In genomic region chrX:9379697-9380551, GRCh38 we compare ENCODE assay signal across 12 cellular contexts.
DNase-seq lines count a peak whose midpoint lies in the region; ATAC-seq and TF ChIP-seq lines count a peak whose summit lies in the region.
"Had no signal": no experiment of that assay in that cellular context is flagged by ENCODE, and none has a peak within 500 bp of the region (broad histone marks: within the 10 kb centered on the region; RNA-seq: fewer than 3 reads in every experiment).

No MANE protein-coding gene starts in this region.

- WGBS in IMR-90 (ENCODE audit: extremely low coverage in 2 of 2, insufficient read length in 1 of 2), 2 experiments: 86% methylated on average over 1 of the region's 10 CpGs; no CpG with 5 or more reads in 1 of the 2 experiments
- WGBS in mammary epithelial cell (ENCODE audit: low coverage, missing lambda C conversion rate): 49% methylated on average over 8 of the region's 10 CpGs

- H2AFZ ChIP-seq in IMR-90 (replicated peaks; ENCODE audit: low read length, poor library complexity) (no peak overlapping the region), mammary epithelial cell (ENCODE audit: low read depth, low read length) (no peak overlapping the region)

- H3K36me3 ChIP-seq in IMR-90 (ENCODE audit: control insufficient read depth, insufficient read depth, low read length) (no peaks in the 10 kb centered on the region), mammary epithelial cell (ENCODE audit: insufficient read depth, low read length) (no peaks in the 10 kb centered on the region), Peyer's patch (no peaks in the 10 kb centered on the region)

- CTCF ChIA-PET in activated CD4-positive, alpha-beta memory T cell treated with anti-CD3 and anti-CD28 coated beads, Interleukin-2, amount 10 ng/mL, durations not matched to agents 7 days and 5 days (lab: Charles Lee): interaction anchor here (1.0 to 1.5 kb wide), 2 partner anchors 26 to 40 kb away, joined by 3 read pairs; no protein-coding TSS in a partner anchor
- CTCF ChIA-PET in activated CD4-positive, alpha-beta memory T cell treated with anti-CD3 and anti-CD28 coated beads for 36 hours (lab: Charles Lee): no interaction called here
- CTCF ChIA-PET in IMR-90 (lab: Yijun Ruan, JAX) (no interaction called here), mammary epithelial cell (lab: Charles Lee; ENCODE audit: low non-redundant PET) (no interaction called here)

- peaks cover 5% of the 10 kb centered on the region for H3K4me1 ChIP-seq in IMR-90 (ENCODE audit: control insufficient read depth, insufficient read depth, low read length)
- no peaks in the 10 kb centered on the region for H3K4me1 ChIP-seq in mammary epithelial cell (ENCODE audit: insufficient read depth, low read length)
- no peaks in the 10 kb centered on the region for H3K4me1 ChIP-seq in Peyer's patch

- no TSS peak for BruUV-seq in IMR-90 (replicated peaks; lab: Mats Ljungman, UMichigan)
- BruUV-seq in mammary epithelial cell (replicated peaks; lab: Mats Ljungman, UMichigan): no TSS peak

- no peak overlapping the region for H3K23ac ChIP-seq in IMR-90 (ENCODE audit: low read depth, low read length)

- H3K4me3 ChIP-seq in IMR-90 (ENCODE audit: insufficient read depth, low read depth, low read length): no peak overlapping the region
- H3K4me3 ChIP-seq in mammary epithelial cell (replicated peaks in 1 of 3; ENCODE audit: insufficient read depth in 1 of 3, low read depth in 2 of 3, low read length in 3 of 3): no peak overlapping the region
- H3K4me3 ChIP-seq in Peyer's patch: no peak overlapping the region
- H3K4me3 ChIP-seq: smooth muscle cell had no signal

- TF ChIP-seq POLR2A in IMR-90 (IDR thresholded peaks at IDR 0.05; ENCODE audit: low read depth, low read length) (no peak), Peyer's patch (IDR thresholded peaks at IDR 0.05) (no peak)

- in situ Hi-C loops in IMR-90 (cut with MboI; ENCODE audit: low sequenced_read_pairs) (no loop called here), mammary epithelial cell (cut with MboI; ENCODE audit: low sequenced_read_pairs in 2 of 2) (no loop called here)

- intact Hi-C loops in activated CD4-positive, alpha-beta memory T cell treated with anti-CD3 and anti-CD28 coated beads for 36 hours (cut with micrococcal nuclease): no loop called here
- intact Hi-C loops in IMR-90 (cut with micrococcal nuclease) (no loop called here), mammary epithelial cell (cut with micrococcal nuclease) (no loop called here)

- peak overlapping the region; percentile 40; the same call in 2 of the 3 replicates for H2BK15ac ChIP-seq in IMR-90 (ENCODE audit: low read depth, low read length)

- no peak overlapping the region for H2BK5ac ChIP-seq in IMR-90 (ENCODE audit: low read depth, low read length, poor library complexity, severe bottlenecking)

- no peak for TF ChIP-seq CTCF in IMR-90 (conservative IDR thresholded peaks at IDR 0.05; ENCODE audit: low read depth, low read length)
- no peak for TF ChIP-seq CTCF in mammary epithelial cell (conservative IDR thresholded peaks at IDR 0.05 in 1 of 2, IDR thresholded peaks at IDR 0.05 in 1 of 2; ENCODE audit: extremely low read depth in 1 of 2, insufficient read depth in 1 of 2, low read depth in 1 of 2, low read length in 2 of 2)
- TF ChIP-seq CTCF in glutamatergic neuron (IDR thresholded peaks at IDR 0.05; ENCODE audit: partially characterized antibody, unreplicated experiment): no peak
- TF ChIP-seq CTCF in Peyer's patch (IDR thresholded peaks at IDR 0.05): no peak

- peak overlapping the region; percentile 59 for H3K27ac Mint-ChIP-seq in activated CD4-positive, alpha-beta memory T cell treated with anti-CD3 and anti-CD28 coated beads, Interleukin-2, amount 10 ng/mL, durations not matched to agents 7 days and 5 days
- H3K27ac Mint-ChIP-seq in activated CD4-positive, alpha-beta memory T cell treated with anti-CD3 and anti-CD28 coated beads for 36 hours: no peak overlapping the region
- no peak overlapping the region for H3K27ac Mint-ChIP-seq in glutamatergic neuron (ENCODE audit: unreplicated experiment)
- H3K27ac Mint-ChIP-seq: activated naive CD4-positive, alpha-beta T cell treated with anti-CD3 and anti-CD28 coated beads for 36 hours had no signal

- H2AK5ac ChIP-seq in IMR-90 (ENCODE audit: low read depth, low read length): peak overlapping the region; percentile 78

- H3K18ac ChIP-seq in IMR-90 (ENCODE audit: low read depth, low read length): 0 out of 2 replicates have a peak overlapping the region, but pooled peaks have one; percentile 15

- peak overlapping the region; percentile 36; the same call in 1 of the 2 replicates for H3K4ac ChIP-seq in IMR-90 (ENCODE audit: low read depth, low read length)

- H3K4me2 ChIP-seq in IMR-90 (ENCODE audit: low read depth, low read length) (no peak overlapping the region; the same call in 1 of the 2 replicates), mammary epithelial cell (ENCODE audit: insufficient read depth, low read depth, low read length) (no peak overlapping the region)
- H3K4me2 ChIP-seq: smooth muscle cell had no signal

- H3K4me3 Mint-ChIP-seq in activated CD4-positive, alpha-beta memory T cell treated with anti-CD3 and anti-CD28 coated beads, Interleukin-2, amount 10 ng/mL, durations not matched to agents 7 days and 5 days: no peak overlapping the region
- no peak overlapping the region for H3K4me3 Mint-ChIP-seq in activated CD4-positive, alpha-beta memory T cell treated with anti-CD3 and anti-CD28 coated beads for 36 hours
- no peak overlapping the region for H3K4me3 Mint-ChIP-seq in glutamatergic neuron (ENCODE audit: unreplicated experiment)
- H3K4me3 Mint-ChIP-seq: activated naive CD4-positive, alpha-beta T cell treated with anti-CD3 and anti-CD28 coated beads for 36 hours had no signal

- H3K14ac ChIP-seq in IMR-90 (replicated peaks; ENCODE audit: low read depth, low read length): no peak overlapping the region

- H2BK120ac ChIP-seq in IMR-90 (ENCODE audit: low read depth, low read length): peak overlapping the region; percentile 39; the same call in 1 of the 2 replicates

- no peak overlapping the region for H4K5ac ChIP-seq in IMR-90 (ENCODE audit: low read depth, low read length)

- no peak overlapping the region for H3K56ac ChIP-seq in IMR-90 (ENCODE audit: extremely low read depth, insufficient read depth, low read length)

- no peaks in the 10 kb centered on the region; a peak in 1 of 4 replicates for H3K79me1 ChIP-seq in IMR-90 (ENCODE audit: low read depth in 1 of 2, low read length in 2 of 2)

- H3K27ac ChIP-seq in IMR-90 (ENCODE audit: insufficient read depth, low read length) (no peak overlapping the region), mammary epithelial cell (ENCODE audit: insufficient read depth, low read depth, low read length) (no peak overlapping the region), Peyer's patch (no peak overlapping the region)

- peak overlapping the region; percentile 12; the same call in 1 of the 2 replicates for H4K91ac ChIP-seq in IMR-90 (ENCODE audit: insufficient read depth, low read depth, low read length)

- no peak for TF ChIP-seq RAD21 in IMR-90 (IDR thresholded peaks at IDR 0.05; ENCODE audit: low read length)

- peak overlapping the region in 1 of 2 experiments; percentile 15; a peak in 1 of 4 replicates for H4K8ac ChIP-seq in IMR-90 (ENCODE audit: low read depth in 2 of 2, low read length in 2 of 2)

- H2AK9ac ChIP-seq in IMR-90 (replicated peaks; ENCODE audit: low read depth, low read length, poor library complexity): no peak overlapping the region

- no peak for DNase-seq in activated CD4-positive, alpha-beta memory T cell treated with anti-CD3 and anti-CD28 coated beads, Interleukin-2, amount 10 ng/mL, durations not matched to agents 7 days and 5 days
- DNase-seq in activated CD4-positive, alpha-beta memory T cell treated with anti-CD3 and anti-CD28 coated beads for 36 hours: no peak
- DNase-seq in IMR-90 (peak; percentile 61), mammary epithelial cell (peak; percentile 75), renal cortical epithelial cell (ENCODE audit: low read depth) (peak; percentile 71), glutamatergic neuron (no peak), anterior cingulate cortex (lab: John Stamatoyannopoulos, UW) (no peak), Peyer's patch (no peak)
- DNase-seq: activated naive CD4-positive, alpha-beta T cell treated with anti-CD3 and anti-CD28 coated beads for 36 hours; NCI-H1048 had no signal

- 0 out of 2 replicates have a peak, but pooled peaks cover 3% of the 10 kb centered on the region for H3K9me1 ChIP-seq in IMR-90 (ENCODE audit: insufficient read depth, low read length)

- H3K27me3 ChIP-seq in IMR-90 (ENCODE audit: control insufficient read depth, insufficient read depth, low read length): no peaks in the 10 kb centered on the region; the same call in 1 of the 2 replicates
- H3K27me3 ChIP-seq in mammary epithelial cell (ENCODE audit: insufficient read depth, low read length): no peaks in the 10 kb centered on the region
- no peaks in the 10 kb centered on the region for H3K27me3 ChIP-seq in Peyer's patch

- H4K20me1 ChIP-seq in IMR-90 (ENCODE audit: insufficient read depth, low read length) (no peaks in the 10 kb centered on the region), mammary epithelial cell (ENCODE audit: insufficient read depth, low read length) (no peaks in the 10 kb centered on the region)

- 0 out of 2 replicates have a peak, but pooled peaks cover 3% of the 10 kb centered on the region for H3K9me3 ChIP-seq in IMR-90 (ENCODE audit: control insufficient read depth, insufficient read depth, low read length)
- peaks cover 11% of the 10 kb centered on the region for H3K9me3 ChIP-seq in mammary epithelial cell (replicated peaks; ENCODE audit: insufficient read depth, low read length)
- H3K9me3 ChIP-seq in Peyer's patch: no peaks in the 10 kb centered on the region

- peaks cover 54% of the 10 kb centered on the region for H3K4me1 Mint-ChIP-seq in activated CD4-positive, alpha-beta memory T cell treated with anti-CD3 and anti-CD28 coated beads, Interleukin-2, amount 10 ng/mL, durations not matched to agents 7 days and 5 days
- no peaks in the 10 kb centered on the region for H3K4me1 Mint-ChIP-seq in activated CD4-positive, alpha-beta memory T cell treated with anti-CD3 and anti-CD28 coated beads for 36 hours (ENCODE audit: low read depth)
- H3K4me1 Mint-ChIP-seq in glutamatergic neuron (ENCODE audit: low read depth, unreplicated experiment): no peaks in the 10 kb centered on the region

- ATAC-seq in IMR-90 (ENCODE audit: low read depth): peak; percentile 60
- ATAC-seq: Right ventricle myocardium inferior had no signal

- no peaks in the 10 kb centered on the region for H3K79me2 ChIP-seq in mammary epithelial cell (ENCODE audit: insufficient read depth, low read length)

- no peak overlapping the region for H2BK20ac ChIP-seq in IMR-90 (ENCODE audit: low read depth, low read length)

- H3K27me3 Mint-ChIP-seq in activated CD4-positive, alpha-beta memory T cell treated with anti-CD3 and anti-CD28 coated beads, Interleukin-2, amount 10 ng/mL, durations not matched to agents 7 days and 5 days: no peaks in the 10 kb centered on the region
- no peaks in the 10 kb centered on the region for H3K27me3 Mint-ChIP-seq in activated CD4-positive, alpha-beta memory T cell treated with anti-CD3 and anti-CD28 coated beads for 36 hours
- no peaks in the 10 kb centered on the region for H3K27me3 Mint-ChIP-seq in glutamatergic neuron (ENCODE audit: unreplicated experiment)

- dilution Hi-C loops in IMR-90 (cut with HindIII; ENCODE audit: low sequenced_read_pairs, unreplicated experiment): no loop called here
- dilution Hi-C loops in mammary epithelial cell (cut with HindIII; ENCODE audit: low sequenced_read_pairs): no loop called here

- POLR2A ChIA-PET in activated CD4-positive, alpha-beta memory T cell treated with anti-CD3 and anti-CD28 coated beads, Interleukin-2, amount 10 ng/mL, durations not matched to agents 7 days and 5 days (lab: Charles Lee): interaction anchor here (1.5 to 2.1 kb wide), 4 partner anchors 10 to 84 kb away, joined by 3 to 9 read pairs (median 4); no protein-coding TSS in a partner anchor
- POLR2A ChIA-PET in activated CD4-positive, alpha-beta memory T cell treated with anti-CD3 and anti-CD28 coated beads for 36 hours (lab: Charles Lee): no interaction called here
- POLR2A ChIA-PET in IMR-90 (lab: Charles Lee; ENCODE audit: unreplicated experiment): no interaction called here

- peaks cover 12% of the 10 kb centered on the region for H3K9me3 Mint-ChIP-seq in activated CD4-positive, alpha-beta memory T cell treated with anti-CD3 and anti-CD28 coated beads, Interleukin-2, amount 10 ng/mL, durations not matched to agents 7 days and 5 days
- H3K9me3 Mint-ChIP-seq in activated CD4-positive, alpha-beta memory T cell treated with anti-CD3 and anti-CD28 coated beads for 36 hours: no peaks in the 10 kb centered on the region
- H3K9me3 Mint-ChIP-seq in glutamatergic neuron (ENCODE audit: unreplicated experiment): peaks cover 2% of the 10 kb centered on the region

- no peak overlapping the region for H3K9ac ChIP-seq in IMR-90 (ENCODE audit: low read depth, low read length)
- no peak overlapping the region for H3K9ac ChIP-seq in mammary epithelial cell (ENCODE audit: insufficient read depth, low read length)

- peaks cover 3% of the 10 kb centered on the region for H3K36me3 Mint-ChIP-seq in activated CD4-positive, alpha-beta memory T cell treated with anti-CD3 and anti-CD28 coated beads, Interleukin-2, amount 10 ng/mL, durations not matched to agents 7 days and 5 days (ENCODE audit: low read depth)
- H3K36me3 Mint-ChIP-seq in activated CD4-positive, alpha-beta memory T cell treated with anti-CD3 and anti-CD28 coated beads for 36 hours: no peaks in the 10 kb centered on the region
- no peaks in the 10 kb centered on the region for H3K36me3 Mint-ChIP-seq in glutamatergic neuron (ENCODE audit: unreplicated experiment)

Comparison
In these comparisons a context has a peak if more than half of its experiments do, and no peak if none do; other contexts are left out.
1. DNase-seq: peak in IMR-90 (single experiment), mammary epithelial cell (single experiment) and renal cortical epithelial cell (single experiment); none in activated CD4-positive, alpha-beta memory T cell treated with anti-CD3 and anti-CD28 coated beads, Interleukin-2, amount 10 ng/mL, durations not matched to agents 7 days and 5 days (single experiment), activated CD4-positive, alpha-beta memory T cell treated with anti-CD3 and anti-CD28 coated beads for 36 hours (single experiment), glutamatergic neuron (single experiment), anterior cingulate cortex (0 of 58) and Peyer's patch (0 of 3).